In genomic region chr15:37056168-37056893, GRCh38 we compare ENCODE assay signal across 10 cellular contexts. TPM values are rescaled to one million over a fixed set of nuclear protein-coding genes. Genes with fewer than 3 reads are reported as not detected.
A peak's percentile ranks its signal among the peaks of the same experiment; 100 is the strongest.
DNase-seq lines count a peak whose midpoint lies in the region; ATAC-seq and TF ChIP-seq lines count a peak whose summit lies in the region.
"Had no signal": no experiment of that assay in that cellular context is flagged by ENCODE, and none has a peak within 500 bp of the region (broad histone marks: within the 10 kb centered on the region; RNA-seq: fewer than 3 reads in every experiment).

No MANE protein-coding gene starts in this region.

- H3K4me3 Mint-ChIP-seq in type B pancreatic cell = peak overlapping the region; percentile 71

- TF ChIP-seq CTCF in epithelial cell of proximal tubule (conservative IDR thresholded peaks at IDR 0.05; ENCODE audit: low read depth, low read length) (no peak), type B pancreatic cell (conservative IDR thresholded peaks at IDR 0.05) (no peak)

- H3K27me3 Mint-ChIP-seq in type B pancreatic cell = no peaks in the 10 kb centered on the region

- H3K27ac Mint-ChIP-seq in type B pancreatic cell = peak overlapping the region; percentile 82

- H3K36me3 Mint-ChIP-seq in type B pancreatic cell = peaks cover 49% of the 10 kb centered on the region

- ATAC-seq in HG03039 (IDR thresholded peaks at IDR 0.05; ENCODE audit: unreplicated experiment) = no peak
- no peak for ATAC-seq in activated CD4-positive, CD25-positive, alpha-beta regulatory T cell treated with anti-CD3 and anti-CD28 coated beads, Interleukin-2, amount 50 U/mL, for 24 hours

- H3K9me3 Mint-ChIP-seq in type B pancreatic cell = peaks cover 10% of the 10 kb centered on the region

- peaks cover 42% of the 10 kb centered on the region for H3K4me1 Mint-ChIP-seq in type B pancreatic cell (ENCODE audit: unreplicated experiment)

- DNase-seq in NCI-H446 treated with DMSO at 0.1 percent for 48 hours (lab: John Stamatoyannopoulos, UW) = peak; percentile 40
- no peak for DNase-seq in epithelial cell of proximal tubule (ENCODE audit: low read depth)
- DNase-seq in lung microvascular endothelial cell (ENCODE audit: low read depth in 2 of 2) = peak; percentile 42 to 54
- no peak for DNase-seq in type B pancreatic cell (ENCODE audit: extremely low spot score, unreplicated experiment)
- DNase-seq in stimulated activated naive CD4-positive, alpha-beta T cell treated with Interleukin-2 at 50 U/mL for 16 hours (lab: John Stamatoyannopoulos, UW) = no peak
- DNase-seq: Karpas-422; NK-92 treated with Interleukin-12 subunit alpha and Interleukin-12 subunit beta, amount 100 ng/mL, for 24 hours; T-helper 1 cell had no signal

- peak overlapping the region; percentile 3 for H3K4me3 ChIP-seq in epithelial cell of proximal tubule (ENCODE audit: low read depth, low read length)

RNA-seq across cellular contexts. Expression of gene MEIS2, which starts 44.0 kb away (rescaled TPM):
- total RNA-seq in epithelial cell of proximal tubule = 9.1 and 14.0 TPM in 2 replicates
- 16.6 and 17.3 TPM in 2 replicates for total RNA-seq in lung microvascular endothelial cell
- 152 and 211 TPM in 2 replicates for total RNA-seq in type B pancreatic cell (ENCODE audit: low replicate concordance)

Comparison
In these comparisons a context has a peak if more than half of its experiments do, and no peak if none do; other contexts are left out.
1. DNase-seq: peak in NCI-H446 treated with DMSO at 0.1 percent for 48 hours (single experiment) and lung microvascular endothelial cell (2 of 2); none in epithelial cell of proximal tubule (single experiment), type B pancreatic cell (single experiment) and stimulated activated naive CD4-positive, alpha-beta T cell treated with Interleukin-2 at 50 U/mL for 16 hours (single experiment).